In genomic region chr18:79791141-79791972, GRCh38 we compare ENCODE assay signal across 9 cellular contexts. TPM values are rescaled to one million over a fixed set of nuclear protein-coding genes. Genes with fewer than 3 reads are reported as not detected.
DNase-seq lines count a peak whose midpoint lies in the region; ATAC-seq, FAIRE-seq and TF ChIP-seq lines count a peak whose summit lies in the region.
"Had no signal": no experiment of that assay in that cellular context is flagged by ENCODE, and none has a peak within 500 bp of the region (broad histone marks: within the 10 kb centered on the region; RNA-seq: fewer than 3 reads in every experiment).

No MANE protein-coding gene starts in this region.

- peaks cover 53% of the 10 kb centered on the region for H3K27me3 Mint-ChIP-seq in activated naive CD8-positive, alpha-beta T cell treated with anti-CD3 and anti-CD28 coated beads, Interleukin-2, amount 10 ng/mL, durations not matched to agents 7 days and 5 days
- peaks cover 66% of the 10 kb centered on the region for H3K27me3 Mint-ChIP-seq in activated naive CD8-positive, alpha-beta T cell treated with anti-CD3 and anti-CD28 coated beads for 36 hours

- no peak overlapping the region for H2AFZ ChIP-seq in hepatocyte

- H3K4me2 ChIP-seq in hepatocyte: peak overlapping the region; percentile 38

- H3K4me1 ChIP-seq in hepatocyte (ENCODE audit: insufficient read depth): no peaks in the 10 kb centered on the region

- H3K4me3 Mint-ChIP-seq in activated naive CD8-positive, alpha-beta T cell treated with anti-CD3 and anti-CD28 coated beads, Interleukin-2, amount 10 ng/mL, durations not matched to agents 7 days and 5 days: peak overlapping the region; percentile 1
- no peak overlapping the region for H3K4me3 Mint-ChIP-seq in activated naive CD8-positive, alpha-beta T cell treated with anti-CD3 and anti-CD28 coated beads for 36 hours

- no peaks in the 10 kb centered on the region for H3K9me3 Mint-ChIP-seq in activated naive CD8-positive, alpha-beta T cell treated with anti-CD3 and anti-CD28 coated beads, Interleukin-2, amount 10 ng/mL, durations not matched to agents 7 days and 5 days
- H3K9me3 Mint-ChIP-seq in activated naive CD8-positive, alpha-beta T cell treated with anti-CD3 and anti-CD28 coated beads for 36 hours: no peaks in the 10 kb centered on the region

- no peak for DNase-seq in activated naive CD8-positive, alpha-beta T cell treated with anti-CD3 and anti-CD28 coated beads, Interleukin-2, amount 10 ng/mL, durations not matched to agents 7 days and 5 days
- DNase-seq in activated naive CD8-positive, alpha-beta T cell treated with anti-CD3 and anti-CD28 coated beads for 36 hours: no peak
- DNase-seq in hepatocyte (ENCODE audit: low spot score) (peak; percentile 72), urothelium cell line (ENCODE audit: low spot score) (peak; percentile 93)

- peak overlapping the region; percentile 31 for H3K4me3 ChIP-seq in WI38 (ENCODE audit: low read depth, low read length)
- no peak overlapping the region for H3K4me3 ChIP-seq in hepatocyte

- no peaks in the 10 kb centered on the region for H3K36me3 ChIP-seq in hepatocyte (replicated peaks; ENCODE audit: insufficient read depth, low read depth)

- peaks cover 8% of the 10 kb centered on the region for H3K4me1 Mint-ChIP-seq in activated naive CD8-positive, alpha-beta T cell treated with anti-CD3 and anti-CD28 coated beads, Interleukin-2, amount 10 ng/mL, durations not matched to agents 7 days and 5 days
- H3K4me1 Mint-ChIP-seq in activated naive CD8-positive, alpha-beta T cell treated with anti-CD3 and anti-CD28 coated beads for 36 hours: peaks cover 9% of the 10 kb centered on the region

- H3K79me2 ChIP-seq in hepatocyte: no peaks in the 10 kb centered on the region

- TF ChIP-seq CTCF in WI38 (IDR thresholded peaks at IDR 0.05; ENCODE audit: low read depth, low read length) (no peak), hepatocyte (IDR thresholded peaks at IDR 0.05; ENCODE audit: poor library complexity) (no peak)

- no peaks in the 10 kb centered on the region for H3K9me2 ChIP-seq in hepatocyte (replicated peaks; ENCODE audit: insufficient read depth)

- H3K9me3 ChIP-seq in hepatocyte (ENCODE audit: low read depth): no peaks in the 10 kb centered on the region

- no peak for ATAC-seq in activated naive CD8-positive, alpha-beta T cell treated with anti-CD3 and anti-CD28 coated beads, Interleukin-2, amount 10 ng/mL, durations not matched to agents 7 days and 5 days (ENCODE audit: low read depth)
- no peak for ATAC-seq in HG03139 (IDR thresholded peaks at IDR 0.05; ENCODE audit: unreplicated experiment)
- ATAC-seq in HG02840 (IDR thresholded peaks at IDR 0.05; ENCODE audit: low FRiP score, unreplicated experiment): no peak
- ATAC-seq in GM21717 (IDR thresholded peaks at IDR 0.05; ENCODE audit: unreplicated experiment): no peak

- no peak overlapping the region for H3K27ac Mint-ChIP-seq in activated naive CD8-positive, alpha-beta T cell treated with anti-CD3 and anti-CD28 coated beads, Interleukin-2, amount 10 ng/mL, durations not matched to agents 7 days and 5 days
- H3K27ac Mint-ChIP-seq in activated naive CD8-positive, alpha-beta T cell treated with anti-CD3 and anti-CD28 coated beads for 36 hours: no peak overlapping the region

- H3K27me3 ChIP-seq in hepatocyte: peaks cover 35% of the 10 kb centered on the region

- H3K27ac ChIP-seq in hepatocyte: peak overlapping the region; percentile 28

- H3K36me3 Mint-ChIP-seq in activated naive CD8-positive, alpha-beta T cell treated with anti-CD3 and anti-CD28 coated beads, Interleukin-2, amount 10 ng/mL, durations not matched to agents 7 days and 5 days: no peaks in the 10 kb centered on the region
- no peaks in the 10 kb centered on the region for H3K36me3 Mint-ChIP-seq in activated naive CD8-positive, alpha-beta T cell treated with anti-CD3 and anti-CD28 coated beads for 36 hours

- H4K20me1 ChIP-seq in hepatocyte (ENCODE audit: insufficient read depth, poor library complexity, severe bottlenecking): no peaks in the 10 kb centered on the region

- FAIRE-seq in urothelium cell line (lab: Jason Lieb, UNC): peak; percentile 94

- WGBS in hepatocyte (ENCODE audit: low lambda C conversion rate, missing lambda C conversion rate): 41% methylated on average over 20 of the region's 20 CpGs

- POLR2A ChIA-PET in activated naive CD8-positive, alpha-beta T cell treated with anti-CD3 and anti-CD28 coated beads, Interleukin-2, amount 10 ng/mL, durations not matched to agents 7 days and 5 days (lab: Charles Lee): no interaction called here

RNA-seq across cellular contexts. Expression of gene KCNG2, which starts 6.4 kb away (rescaled TPM):
- not detected for total RNA-seq in activated naive CD8-positive, alpha-beta T cell treated with anti-CD3 and anti-CD28 coated beads, Interleukin-2, amount 10 ng/mL, durations not matched to agents 7 days and 5 days
- total RNA-seq in activated naive CD8-positive, alpha-beta T cell treated with anti-CD3 and anti-CD28 coated beads for 36 hours: not detected
- total RNA-seq in hepatocyte: not detected in 2 replicates
- polyA plus RNA-seq in hepatocyte: 0.81 TPM in 1 of 2 replicates, not detected in the other
- total RNA-seq: T-helper 1 cell treated with Interleukin-12 subunit alpha and Interleukin-12 subunit beta and Interleukin-4 antibody, amounts not matched to agents 30 ng/mL and 1 ng/mL, for 36 hours had no signal

Comparison
In these comparisons a context has a peak if more than half of its experiments do, and no peak if none do; other contexts are left out.
1. DNase-seq: peak in hepatocyte (single experiment) and urothelium cell line (single experiment); none in activated naive CD8-positive, alpha-beta T cell treated with anti-CD3 and anti-CD28 coated beads, Interleukin-2, amount 10 ng/mL, durations not matched to agents 7 days and 5 days (single experiment) and activated naive CD8-positive, alpha-beta T cell treated with anti-CD3 and anti-CD28 coated beads for 36 hours (single experiment).